In genomic region chr12:65171870-65172269, GRCh38 we compare ENCODE assay signal across 8 cellular contexts. TPM values are rescaled to one million over a fixed set of nuclear protein-coding genes. Genes with fewer than 3 reads are reported as not detected.
DNase-seq lines count a peak whose midpoint lies in the region; ATAC-seq, FAIRE-seq and TF ChIP-seq lines count a peak whose summit lies in the region.
"Had no signal": no experiment of that assay in that cellular context is flagged by ENCODE, and none has a peak within 500 bp of the region (broad histone marks: within the 10 kb centered on the region; RNA-seq: fewer than 3 reads in every experiment).

No MANE protein-coding gene starts in this region.

- TF ChIP-seq CTCF in PC-3 (conservative IDR thresholded peaks at IDR 0.05; ENCODE audit: low read depth, low read length), result no peak
- no peak for TF ChIP-seq CTCF in epithelial cell of esophagus (IDR thresholded peaks at IDR 0.05; ENCODE audit: insufficient read depth, low read depth, low read length, missing control alignments)
- no peak for TF ChIP-seq CTCF in gastrocnemius medialis (IDR thresholded peaks at IDR 0.05 in 4 of 5, conservative IDR thresholded peaks at IDR 0.05 in 1 of 5)
- TF ChIP-seq CTCF in sigmoid colon (IDR thresholded peaks at IDR 0.05), result no peak

- H2AFZ ChIP-seq in PC-3 (ENCODE audit: low read length), result no peak overlapping the region

- no peak for TF ChIP-seq EP300 in sigmoid colon (IDR thresholded peaks at IDR 0.05)

- CTCF ChIA-PET in PC-3 (lab: Charles Lee), result no interaction called here

- H3K9me2 ChIP-seq in PC-3 (replicated peaks; ENCODE audit: low read length), result no peaks in the 10 kb centered on the region

- no peak for ATAC-seq in PC-3
- no peak for ATAC-seq in gastrocnemius medialis

- peak overlapping the region; percentile 93; the same call in 1 of the 2 replicates for H3K9ac ChIP-seq in PC-3 (ENCODE audit: low read length)

- BruUV-seq in PC-3 (replicated peaks; lab: Mats Ljungman, UMichigan), result no TSS peak

- FAIRE-seq in GM18507 (lab: Jason Lieb, UNC), result peak; percentile 53
- FAIRE-seq: endometrium had no signal

- intact Hi-C loops in PC-3 (cut with micrococcal nuclease) (loop anchor here (5.0 kb wide), 1 partner anchor 60 kb away; no protein-coding TSS in a partner anchor), gastrocnemius medialis (cut with DNase I; ENCODE audit: low total_unique reads) (no loop called here), sigmoid colon (cut with DNase I) (loop anchor here (5.0 to 10.0 kb wide), 2 partner anchors 60 to 303 kb away; no protein-coding TSS in a partner anchor)

- no peak for DNase-seq in GM18507 (ENCODE audit: extremely low spot score, insufficient read length, low read depth)
- peak; percentile 44 for DNase-seq in PC-3
- peak; percentile 50 for DNase-seq in epithelial cell of esophagus (ENCODE audit: low read depth)
- DNase-seq in gastrocnemius medialis, result no peak
- no peak for DNase-seq in HuH-7 (ENCODE audit: low spot score)
- DNase-seq in sigmoid colon, result no peak
- no peak for DNase-seq in stimulated activated CD4-positive, alpha-beta T cell treated with anti-CD3 and anti-CD28 coated beads, Interleukin-4, amount 100 ng/mL, for 4 hours

- no peak overlapping the region for H3K27ac ChIP-seq in PC-3 (ENCODE audit: low read length)
- H3K27ac ChIP-seq in gastrocnemius medialis, result no peak overlapping the region
- H3K27ac ChIP-seq in sigmoid colon, result no peak overlapping the region

- H3K36me3 ChIP-seq in PC-3 (ENCODE audit: low read depth, low read length), result peaks cover 11% of the 10 kb centered on the region; the same call in 1 of the 2 replicates
- peaks cover 0 to 13% of the 10 kb centered on the region in 2 donors for H3K36me3 ChIP-seq in gastrocnemius medialis
- H3K36me3 ChIP-seq in sigmoid colon, result peaks cover 0 to 7% (median 0%) of the 10 kb centered on the region in 4 donors

- H3K27me3 ChIP-seq in PC-3 (ENCODE audit: low read length), result no peaks in the 10 kb centered on the region
- H3K27me3 ChIP-seq in gastrocnemius medialis, result no peaks in the 10 kb centered on the region
- H3K27me3 ChIP-seq in sigmoid colon, result no peaks in the 10 kb centered on the region

- 23 to 39% methylated on average over 3 of the region's 3 CpGs for WGBS in sigmoid colon, 2 donors

- peak overlapping the region; percentile 78 for H3K4me2 ChIP-seq in PC-3 (ENCODE audit: low read length)

- H3K4me3 ChIP-seq in PC-3 (ENCODE audit: low read length) (peak overlapping the region; percentile 79), epithelial cell of esophagus (ENCODE audit: low read length) (peak overlapping the region; percentile 89), gastrocnemius medialis (peak overlapping the region; percentile 79 to 97 (median 88)), sigmoid colon (peak overlapping the region in 2 of 4 donors; percentile 8 to 82)

- in situ Hi-C loops in gastrocnemius medialis (cut with MboI; ENCODE audit: low sequenced_read_pairs in 4 of 4), result no loop called here

- TF ChIP-seq POLR2A in gastrocnemius medialis (IDR thresholded peaks at IDR 0.05), result no peak
- no peak for TF ChIP-seq POLR2A in sigmoid colon (IDR thresholded peaks at IDR 0.05)

- H3K4me1 ChIP-seq in PC-3 (ENCODE audit: insufficient read depth, low read length), result peaks cover 29% of the 10 kb centered on the region
- H3K4me1 ChIP-seq in gastrocnemius medialis, result peaks cover 42 to 52% of the 10 kb centered on the region in 2 donors
- peaks cover 0 to 52% (median 35%) of the 10 kb centered on the region in 4 donors for H3K4me1 ChIP-seq in sigmoid colon

- peaks cover 75% of the 10 kb centered on the region for H3K79me2 ChIP-seq in PC-3 (ENCODE audit: low read length)

- H4K20me1 ChIP-seq in PC-3 (ENCODE audit: low read length), result peaks cover 50% of the 10 kb centered on the region

- H3K9me3 ChIP-seq in PC-3 (ENCODE audit: low read length) (no peaks in the 10 kb centered on the region), gastrocnemius medialis (no peaks in the 10 kb centered on the region), sigmoid colon (no peaks in the 10 kb centered on the region)

- no peaks in the 10 kb centered on the region for H3F3A ChIP-seq in PC-3 (ENCODE audit: low read length, unreplicated experiment)

- POLR2A ChIA-PET in PC-3 (lab: Charles Lee; ENCODE audit: unreplicated experiment), result interaction anchor here (0.6 kb wide), 2 partner anchors 47 to 628 kb away, joined by 3 to 29 read pairs; no protein-coding TSS in a partner anchor

RNA-seq across cellular contexts. Expression of gene LEMD3, which starts 2.5 kb away (rescaled TPM):
- total RNA-seq in PC-3 (2014; rRNA removed), result 57.8 and 71.5 TPM in 2 replicates
- 10 to 100 TPM; 14.0 to 29.4 (median 14.7) TPM for total RNA-seq in gastrocnemius medialis
- 10 to 100 TPM; 17.7 to 32.7 (median 22.7) TPM for total RNA-seq in sigmoid colon
- polyA plus RNA-seq in sigmoid colon, result 10 to 100 TPM in 1 of 3 donors, 1 to 10 TPM in 2; 3.6 to 12.0 (median 3.7) TPM

RNA-seq across cellular contexts. Expression of gene WIF1, which starts 50.8 kb away (rescaled TPM):
- total RNA-seq in PC-3 (2014; rRNA removed) (not detected in 2 replicates), gastrocnemius medialis (not detected), sigmoid colon (not detected)
- under 1 TPM in 1 of 3 donors, not detected in 2; 0.15 TPM for polyA plus RNA-seq in sigmoid colon

Comparison
In these comparisons a context has a peak if more than half of its experiments do, and no peak if none do; other contexts are left out.
1. DNase-seq: peak in PC-3 (single experiment) and epithelial cell of esophagus (single experiment); none in GM18507 (single experiment), gastrocnemius medialis (0 of 2), HuH-7 (single experiment), sigmoid colon (single experiment) and stimulated activated CD4-positive, alpha-beta T cell treated with anti-CD3 and anti-CD28 coated beads, Interleukin-4, amount 100 ng/mL, for 4 hours (0 of 2).